ENCODE assay signal across 14 cellular contexts in the genomic region with DNA sequence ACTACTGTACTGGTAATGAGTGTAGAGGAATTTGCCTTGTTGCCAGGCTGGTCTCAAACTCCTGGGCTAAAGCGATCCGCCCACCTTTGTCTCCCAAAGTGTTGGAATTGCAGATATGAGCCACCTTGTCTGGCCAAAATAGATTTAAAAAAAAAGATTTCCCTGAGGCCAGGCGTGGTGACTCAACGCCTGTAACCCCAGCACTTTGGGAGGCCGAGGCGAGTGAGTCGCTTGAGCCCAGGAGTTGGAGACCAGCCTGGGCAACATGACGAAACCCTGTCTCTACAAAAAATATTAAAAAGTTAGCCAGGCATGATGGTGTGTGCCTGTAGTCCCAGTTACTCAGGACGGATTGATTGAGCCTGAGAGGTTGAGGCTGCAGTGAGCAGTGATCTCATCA.
A peak's percentile ranks its signal among the peaks of the same experiment; 100 is the strongest.
DNase-seq lines count a peak whose midpoint lies in the region; ATAC-seq and TF ChIP-seq lines count a peak whose summit lies in the region.
"Had no signal": no experiment of that assay in that cellular context is flagged by ENCODE, and none has a peak within 500 bp of the region (broad histone marks: within the 10 kb centered on the region; RNA-seq: fewer than 3 reads in every experiment).

No MANE protein-coding gene starts in this region.

- peak; percentile 50 for DNase-seq in A172 (ENCODE audit: low spot score)
- DNase-seq in HCT116 (ENCODE audit: low read depth, low spot score) = peak; percentile 29
- DNase-seq in T1000 (lab: John Stamatoyannopoulos, UW) = peak; percentile 23
- peak; percentile 82 for DNase-seq in fibroblast of mammary gland (ENCODE audit: low read depth)
- no peak for DNase-seq in GM19240 (ENCODE audit: insufficient read length, low spot score)
- no peak for DNase-seq in osteocyte (ENCODE audit: extremely low spot score, unreplicated experiment)
- no peak for DNase-seq in NCI-H446 treated with DMSO at 0.1 percent for 48 hours (lab: John Stamatoyannopoulos, UW)
- no peak for DNase-seq in Karpas-422
- DNase-seq: amygdala; DMS53; endodermal cell; naive thymus-derived CD4-positive, alpha-beta T cell; upper lobe of right lung had no signal

- peaks cover 11% of the 10 kb centered on the region for H3K4me1 Mint-ChIP-seq in osteocyte (ENCODE audit: unreplicated experiment)

- H3K9me3 ChIP-seq in HCT116 (ENCODE audit: control insufficient read depth in 1 of 2, insufficient read depth in 1 of 2, low read depth in 1 of 2, low read length in 2 of 2) = no peaks in the 10 kb centered on the region
- no peaks in the 10 kb centered on the region for H3K9me3 ChIP-seq in Karpas-422 (ENCODE audit: low read length)
- H3K9me3 ChIP-seq: upper lobe of right lung had no signal

- H2AFZ ChIP-seq in HCT116 (ENCODE audit: low read depth, low read length, poor library complexity, severe bottlenecking) (no peak overlapping the region), Karpas-422 (ENCODE audit: low read length) (no peak overlapping the region)

- H3K27ac Mint-ChIP-seq in osteocyte (ENCODE audit: unreplicated experiment) = no peak overlapping the region
- H3K27ac Mint-ChIP-seq: endodermal cell; naive thymus-derived CD4-positive, alpha-beta T cell had no signal

- intact Hi-C loops in HCT116 (cut with micrococcal nuclease) = no loop called here

- peak overlapping the region; percentile 50 for H3K4me2 ChIP-seq in HCT116 (ENCODE audit: low read length)
- H3K4me2 ChIP-seq in Karpas-422 (ENCODE audit: low read depth, low read length, poor library complexity, severe bottlenecking) = no peak overlapping the region
- H3K4me2 ChIP-seq: smooth muscle cell had no signal

- H3K27me3 ChIP-seq in HCT116 (ENCODE audit: insufficient read depth, low read length) (no peaks in the 10 kb centered on the region), Karpas-422 (ENCODE audit: low read length) (no peaks in the 10 kb centered on the region)
- H3K27me3 ChIP-seq: upper lobe of right lung had no signal

- no peak overlapping the region for H3K4me3 Mint-ChIP-seq in osteocyte (ENCODE audit: unreplicated experiment)
- H3K4me3 Mint-ChIP-seq: endodermal cell; naive thymus-derived CD4-positive, alpha-beta T cell had no signal

- H3K9me2 ChIP-seq in HCT116 (ENCODE audit: insufficient read depth) (no peaks in the 10 kb centered on the region), Karpas-422 (replicated peaks; ENCODE audit: insufficient read depth, low read length) (no peaks in the 10 kb centered on the region)

- BruUV-seq in HCT116 (replicated peaks; lab: Mats Ljungman, UMichigan) = no TSS peak

- no peaks in the 10 kb centered on the region for H4K20me1 ChIP-seq in HCT116 (ENCODE audit: insufficient read depth)
- no peaks in the 10 kb centered on the region for H4K20me1 ChIP-seq in Karpas-422 (ENCODE audit: insufficient read depth, low read depth, low read length)

- POLR2A ChIA-PET in HCT116 (lab: Charles Lee) = interaction anchor here (0.8 kb wide), 1 partner anchor 11 kb away, joined by 4 read pairs; no protein-coding TSS in a partner anchor

- H3K27ac ChIP-seq in HCT116 (ENCODE audit: low read depth, low read length) = peak overlapping the region; percentile 30; the same call in 1 of the 2 replicates
- H3K27ac ChIP-seq in Karpas-422 (ENCODE audit: low read length) = no peak overlapping the region
- H3K27ac ChIP-seq: upper lobe of right lung had no signal

- H3K4me3 ChIP-seq in HCT116 (replicated peaks in 1 of 2; ENCODE audit: low read depth in 1 of 2, low read length in 2 of 2) (no peak overlapping the region), fibroblast of mammary gland (ENCODE audit: control insufficient read depth, low read depth, low read length) (no peak overlapping the region), Karpas-422 (ENCODE audit: low read length) (no peak overlapping the region)
- H3K4me3 ChIP-seq: smooth muscle cell, upper lobe of right lung had no signal

- no peaks in the 10 kb centered on the region for H3K9me3 Mint-ChIP-seq in osteocyte (ENCODE audit: unreplicated experiment)

- peak; percentile 87 for ATAC-seq in HCT116
- ATAC-seq: naive thymus-derived CD4-positive, alpha-beta T cell; upper lobe of right lung had no signal

- H3K4me1 ChIP-seq in HCT116 (ENCODE audit: control insufficient read depth in 1 of 2, insufficient read depth in 2 of 2, low read length in 2 of 2) (peaks cover 13 to 35% of the 10 kb centered on the region in 2 experiments), Karpas-422 (ENCODE audit: low read length) (no peaks in the 10 kb centered on the region; the same call in 1 of the 2 replicates)
- H3K4me1 ChIP-seq: upper lobe of right lung had no signal

- H3K36me3 Mint-ChIP-seq in osteocyte (ENCODE audit: unreplicated experiment) = peaks cover 13% of the 10 kb centered on the region

- H3K36me3 ChIP-seq in HCT116 (ENCODE audit: control insufficient read depth in 1 of 2, insufficient read depth in 2 of 2, low read length in 2 of 2) = no peaks in the 10 kb centered on the region; a peak in 1 of 4 replicates
- H3K36me3 ChIP-seq in Karpas-422 (ENCODE audit: insufficient read depth, low read length) = peaks cover 23% of the 10 kb centered on the region
- H3K36me3 ChIP-seq: upper lobe of right lung had no signal

- RAD21 ChIA-PET in HCT116 (lab: Charles Lee; ENCODE audit: low non-redundant PET in 1 of 2, low total read pairs in 2 of 2, uncharacterized antibody in 2 of 2, unreplicated experiment in 2 of 2) = no interaction called here

- peaks cover 15% of the 10 kb centered on the region for H3K79me2 ChIP-seq in HCT116 (ENCODE audit: insufficient read depth, low read length)
- peaks cover 26% of the 10 kb centered on the region for H3K79me2 ChIP-seq in Karpas-422 (ENCODE audit: low read length)

- H3K9ac ChIP-seq in HCT116 (ENCODE audit: low read length) = no peak overlapping the region
- no peak overlapping the region for H3K9ac ChIP-seq in Karpas-422 (ENCODE audit: low read length)

- no peaks in the 10 kb centered on the region for H3K27me3 Mint-ChIP-seq in osteocyte (ENCODE audit: unreplicated experiment)
- H3K27me3 Mint-ChIP-seq: naive thymus-derived CD4-positive, alpha-beta T cell had no signal

- CTCF ChIA-PET in HCT116 (lab: Charles Lee) = interaction anchor here (0.7 kb wide), 1 partner anchor 15 kb away, joined by 4 read pairs; no protein-coding TSS in a partner anchor

- no peak for TF ChIP-seq POLR2A in HCT116 (IDR thresholded peaks at IDR 0.05; ENCODE audit: borderline replicate concordance, extremely low read depth, insufficient read depth, insufficient read length)

- no peak for TF ChIP-seq RAD21 in HCT116 (IDR thresholded peaks at IDR 0.05; ENCODE audit: low read depth)

- TF ChIP-seq CTCF in HCT116 (IDR thresholded peaks at IDR 0.05 in 2 of 3, conservative IDR thresholded peaks at IDR 0.05 in 1 of 3; ENCODE audit: borderline replicate concordance in 1 of 3, insufficient read depth in 1 of 3, low read depth in 2 of 3, low read length in 2 of 3) = no peak
- no peak for TF ChIP-seq CTCF in fibroblast of mammary gland (conservative IDR thresholded peaks at IDR 0.05; ENCODE audit: control insufficient read depth, insufficient read depth, low read depth, low read length)
- TF ChIP-seq CTCF in osteocyte (IDR thresholded peaks at IDR 0.05) = no peak

TF ChIP-seq in HCT116, 20 proteins besides CTCF, POLR2A, EP300 and RAD21 (continues in another document):
- TF ChIP-seq EGR1 (IDR thresholded peaks at IDR 0.05; ENCODE audit: low read depth) (0 out of 2 replicates have a peak, but pooled peaks have one; percentile 17), ZFX (IDR thresholded peaks at IDR 0.05) (no peak), CEBPB (IDR thresholded peaks at IDR 0.05; ENCODE audit: low read depth) (0 out of 2 replicates have a peak, but pooled peaks have one; percentile 31), FOSL1 (IDR thresholded peaks at IDR 0.05; ENCODE audit: low read depth) (peak; percentile 54; the same call in 1 of the 2 replicates), REST (IDR thresholded peaks at IDR 0.05; ENCODE audit: low read depth) (no peak), SIN3A (IDR thresholded peaks at IDR 0.05; ENCODE audit: low read depth) (no peak), TCF7L2 (IDR thresholded peaks at IDR 0.05; ENCODE audit: borderline replicate concordance, extremely low read depth, insufficient read depth, insufficient read length) (no peak)
- TF ChIP-seq, protein P1, sequence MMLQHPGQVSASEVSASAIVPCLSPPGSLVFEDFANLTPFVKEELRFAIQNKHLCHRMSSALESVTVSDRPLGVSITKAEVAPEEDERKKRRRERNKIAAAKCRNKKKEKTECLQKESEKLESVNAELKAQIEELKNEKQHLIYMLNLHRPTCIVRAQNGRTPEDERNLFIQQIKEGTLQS (IDR thresholded peaks at IDR 0.05) = no peak

Comparison
In these comparisons a context has a peak if more than half of its experiments do, and no peak if none do; other contexts are left out.
1. DNase-seq: peak in A172 (single experiment), HCT116 (single experiment), T1000 (single experiment) and fibroblast of mammary gland (single experiment); none in GM19240 (single experiment), osteocyte (single experiment), NCI-H446 treated with DMSO at 0.1 percent for 48 hours (single experiment) and Karpas-422 (single experiment).